Comparison of ENCODE assay signal across 8 cellular contexts in the genomic region with DNA sequence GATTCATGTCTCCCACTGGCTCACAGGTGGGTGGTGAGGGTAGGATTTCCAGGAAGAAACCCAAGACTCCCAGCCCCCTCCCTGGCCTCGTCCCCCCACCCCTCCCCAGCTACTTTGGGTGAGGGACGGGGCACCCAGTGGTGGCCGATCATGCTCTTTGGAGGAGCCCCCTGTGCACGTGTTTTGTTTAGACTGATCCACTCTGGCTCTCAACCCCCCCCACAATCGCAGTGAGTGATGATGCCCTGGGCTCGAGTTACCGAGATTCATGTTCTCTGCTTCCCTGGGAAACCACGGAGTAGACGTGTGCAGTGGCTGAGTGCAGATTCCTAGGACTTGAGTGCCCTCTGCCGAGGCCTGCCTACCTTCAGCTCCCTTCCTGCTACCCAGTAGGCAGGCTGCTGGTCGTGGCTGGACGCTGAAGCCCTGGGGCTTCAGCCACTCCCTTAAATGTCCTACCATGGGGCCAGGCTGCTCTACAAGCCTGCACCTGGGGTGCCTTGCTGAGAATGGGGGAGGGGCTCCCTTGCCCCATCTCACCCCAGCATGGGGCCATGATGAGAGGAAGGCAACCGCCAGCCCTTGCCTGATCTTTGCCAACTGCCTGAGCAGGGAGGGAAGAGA. TPM values are rescaled to one million over a fixed set of nuclear protein-coding genes. Genes with fewer than 3 reads are reported as not detected.
DNase-seq lines count a peak whose midpoint lies in the region; ATAC-seq and TF ChIP-seq lines count a peak whose summit lies in the region.

No MANE protein-coding gene starts in this region.

- H3K9me2 ChIP-seq in PC-3 (replicated peaks; ENCODE audit: low read length): no peaks in the 10 kb centered on the region

- no peak overlapping the region for H3K27ac Mint-ChIP-seq in activated T-cell treated with anti-CD3 and anti-CD28 coated beads, Interleukin-2, amount 50 U/mL, for 24 hours
- no peak overlapping the region for H3K27ac Mint-ChIP-seq in CD8-positive, alpha-beta T cell

- H3K27me3 ChIP-seq in A673 (replicated peaks; ENCODE audit: insufficient read depth, low read depth, low read length, poor library complexity): peaks cover 54% of the 10 kb centered on the region
- peaks cover 64% of the 10 kb centered on the region for H3K27me3 ChIP-seq in PC-3 (ENCODE audit: low read length)
- no peaks in the 10 kb centered on the region for H3K27me3 ChIP-seq in CD8-positive, alpha-beta T cell (ENCODE audit: insufficient read depth, low read length)

- H3K27ac ChIP-seq in A673 (ENCODE audit: low read depth, low read length, poor library complexity, severe bottlenecking) (no peak overlapping the region), PC-3 (ENCODE audit: low read length) (no peak overlapping the region)
- H3K27ac ChIP-seq in CD8-positive, alpha-beta T cell (ENCODE audit: low read depth, low read length): no peak overlapping the region

- no peaks in the 10 kb centered on the region for H3K36me3 ChIP-seq in A673 (ENCODE audit: insufficient read depth, low read length, poor library complexity, severe bottlenecking)
- no peaks in the 10 kb centered on the region for H3K36me3 ChIP-seq in PC-3 (ENCODE audit: low read depth, low read length)
- no peaks in the 10 kb centered on the region for H3K36me3 ChIP-seq in CD8-positive, alpha-beta T cell (ENCODE audit: insufficient read depth, low read length)

- intact Hi-C loops in A673 (cut with micrococcal nuclease; ENCODE audit: unreplicated experiment): no loop called here
- intact Hi-C loops in PC-3 (cut with micrococcal nuclease): no loop called here
- intact Hi-C loops in CD8-positive, alpha-beta T cell (cut with DNase I, micrococcal nuclease): no loop called here

- no peak overlapping the region for H3K4me2 ChIP-seq in PC-3 (ENCODE audit: low read length)

- H3K36me3 Mint-ChIP-seq in activated T-cell treated with anti-CD3 and anti-CD28 coated beads, Interleukin-2, amount 50 U/mL, for 24 hours (ENCODE audit: low read depth): no peaks in the 10 kb centered on the region
- no peaks in the 10 kb centered on the region for H3K36me3 Mint-ChIP-seq in CD8-positive, alpha-beta T cell

- H3K4me3 ChIP-seq in A673 (ENCODE audit: low read depth, low read length, poor library complexity, severe bottlenecking): no peak overlapping the region
- no peak overlapping the region for H3K4me3 ChIP-seq in PC-3 (ENCODE audit: low read length)
- H3K4me3 ChIP-seq in CD8-positive, alpha-beta T cell (ENCODE audit: low read depth, low read length): no peak overlapping the region

- H3K4me1 Mint-ChIP-seq in activated T-cell treated with anti-CD3 and anti-CD28 coated beads, Interleukin-2, amount 50 U/mL, for 24 hours (ENCODE audit: low read depth): peaks cover 13% of the 10 kb centered on the region
- peaks cover 3% of the 10 kb centered on the region for H3K4me1 Mint-ChIP-seq in CD8-positive, alpha-beta T cell (ENCODE audit: low read depth)

- no peaks in the 10 kb centered on the region for H3K9me3 Mint-ChIP-seq in activated T-cell treated with anti-CD3 and anti-CD28 coated beads, Interleukin-2, amount 50 U/mL, for 24 hours
- H3K9me3 Mint-ChIP-seq in CD8-positive, alpha-beta T cell: no peaks in the 10 kb centered on the region

- no peak overlapping the region for H3K9ac ChIP-seq in PC-3 (ENCODE audit: low read length)

- no TSS peak for BruUV-seq in A673 (replicated peaks; lab: Mats Ljungman, UMichigan)
- no TSS peak for BruUV-seq in PC-3 (replicated peaks; lab: Mats Ljungman, UMichigan)

- ATAC-seq in PC-3: peak; percentile 64
- no peak for ATAC-seq in CD8-positive, alpha-beta T cell

- no peak overlapping the region for H3K4me3 Mint-ChIP-seq in activated T-cell treated with anti-CD3 and anti-CD28 coated beads, Interleukin-2, amount 50 U/mL, for 24 hours
- no peak overlapping the region for H3K4me3 Mint-ChIP-seq in CD8-positive, alpha-beta T cell

- no peaks in the 10 kb centered on the region for H3F3A ChIP-seq in PC-3 (ENCODE audit: low read length, unreplicated experiment)

- no peaks in the 10 kb centered on the region for H4K20me1 ChIP-seq in PC-3 (ENCODE audit: low read length)

- H3K27me3 Mint-ChIP-seq in activated T-cell treated with anti-CD3 and anti-CD28 coated beads, Interleukin-2, amount 50 U/mL, for 24 hours: peaks cover 82% of the 10 kb centered on the region
- peaks cover 59% of the 10 kb centered on the region for H3K27me3 Mint-ChIP-seq in CD8-positive, alpha-beta T cell (ENCODE audit: low read depth)

- no peaks in the 10 kb centered on the region for H3K4me1 ChIP-seq in A673 (ENCODE audit: insufficient read depth, low read length, poor library complexity, severe bottlenecking)
- no peaks in the 10 kb centered on the region for H3K4me1 ChIP-seq in PC-3 (ENCODE audit: insufficient read depth, low read length)
- no peaks in the 10 kb centered on the region for H3K4me1 ChIP-seq in CD8-positive, alpha-beta T cell (ENCODE audit: insufficient read depth, low read length)

- H3K9me3 ChIP-seq in A673 (ENCODE audit: low read depth, low read length, poor library complexity, severe bottlenecking) (no peaks in the 10 kb centered on the region), PC-3 (ENCODE audit: low read length) (no peaks in the 10 kb centered on the region)
- H3K9me3 ChIP-seq in CD8-positive, alpha-beta T cell (ENCODE audit: low read length): no peaks in the 10 kb centered on the region

- H3K79me2 ChIP-seq in PC-3 (ENCODE audit: low read length): no peaks in the 10 kb centered on the region

- CTCF ChIA-PET in A673 (lab: Charles Lee) (interaction anchor here (1.2 kb wide), 1 partner anchor 429 kb away, joined by 4 read pairs; no protein-coding TSS in a partner anchor), PC-3 (lab: Charles Lee) (no interaction called here)
- CTCF ChIA-PET in CD8-positive, alpha-beta T cell (lab: Charles Lee): no interaction called here

- POLR2A ChIA-PET in A673 (lab: Charles Lee; ENCODE audit: low non-redundant PET): no interaction called here
- POLR2A ChIA-PET in PC-3 (lab: Charles Lee; ENCODE audit: unreplicated experiment): no interaction called here
- POLR2A ChIA-PET in CD8-positive, alpha-beta T cell (lab: Charles Lee): no interaction called here

- TF ChIP-seq CTCF in A673 (conservative IDR thresholded peaks at IDR 0.05; ENCODE audit: low read depth, low read length) (peak; percentile 29), PC-3 (conservative IDR thresholded peaks at IDR 0.05; ENCODE audit: low read depth, low read length) (peak; percentile 41)
- TF ChIP-seq CTCF in CD8-positive, alpha-beta T cell (IDR thresholded peaks at IDR 0.05): no peak

- no peak overlapping the region for H2AFZ ChIP-seq in PC-3 (ENCODE audit: low read length)

- DNase-seq in A673 (ENCODE audit: low spot score): peak; percentile 32
- DNase-seq in LHCN-M2 (ENCODE audit: low read depth): peak; percentile 1
- DNase-seq in PC-3: peak; percentile 46
- DNase-seq in hippocampal formation (lab: John Stamatoyannopoulos, UW): peak; percentile 62 to 72
- no peak for DNase-seq in activated T-cell treated with anti-CD3 and anti-CD28 coated beads for 4 hours
- DNase-seq in activated T-cell treated with anti-CD3 and anti-CD28 coated beads, Interleukin-2, amount 50 U/mL, for 24 hours: no peak
- DNase-seq in CD8-positive, alpha-beta T cell: no peak
- no peak for DNase-seq in activated T-cell treated with anti-CD3 and anti-CD28 coated beads, Interleukin-2, amount 50 U/mL, for 48 hours

RNA-seq across cellular contexts. Expression of gene GRIK3, which starts 3.9 kb away (rescaled TPM):
- total RNA-seq in A673 (2021): 0.17 TPM in 1 of 2 replicates, not detected in the other
- not detected in 2 replicates for total RNA-seq in LHCN-M2 (2014; rRNA removed)
- not detected for polyA plus RNA-seq in LHCN-M2 (2012)
- total RNA-seq in PC-3 (2014; rRNA removed): not detected in 2 replicates
- total RNA-seq in CD8-positive, alpha-beta T cell: not detected

Comparison
In these comparisons a context has a peak if more than half of its experiments do, and no peak if none do; other contexts are left out.
1. DNase-seq: peak in A673 (single experiment), LHCN-M2 (single experiment), PC-3 (single experiment) and hippocampal formation (2 of 2); none in activated T-cell treated with anti-CD3 and anti-CD28 coated beads for 4 hours (single experiment), activated T-cell treated with anti-CD3 and anti-CD28 coated beads, Interleukin-2, amount 50 U/mL, for 24 hours (single experiment), CD8-positive, alpha-beta T cell (0 of 7) and activated T-cell treated with anti-CD3 and anti-CD28 coated beads, Interleukin-2, amount 50 U/mL, for 48 hours (0 of 2).